In genomic region chr4:72959411-72959810, GRCh38 we compare ENCODE assay signal across 35 cellular contexts.
"Had no signal": no experiment of that assay in that cellular context is flagged by ENCODE, and none has a peak within 500 bp of the region (broad histone marks: within the 10 kb centered on the region; RNA-seq: fewer than 3 reads in every experiment).

No MANE protein-coding gene starts in this region.

- H3K4me3 ChIP-seq: MG63 had no signal

- DNase-seq: Karpas-422, Kasumi-1, MG63, MM.1S, MV-4-11, NCI-H1048, NCI-H1092, NCI-H1092 treated with DMSO at 0.1 percent for 48 hours, NCI-H1105, NCI-H1105 treated with DMSO at 0.1 percent for 48 hours, NCI-H1417, NCI-H1417 treated with DMSO at 0.1 percent for 48 hours, NCI-H1436, NCI-H1436 treated with DMSO at 0.1 percent for 48 hours, NCI-H146, NCI-H1694, NCI-H1694 treated with DMSO at 0.1 percent for 48 hours, NCI-H187, NCI-H187 treated with DMSO at 0.1 percent for 48 hours, NCI-H1930, NCI-H2029, NCI-H2029 treated with DMSO at 0.1 percent for 48 hours, NCI-H2081, NCI-H2081 treated with DMSO at 0.1 percent for 48 hours, NCI-H2107, NCI-H2171, NCI-H2171 treated with DMSO at 0.1 percent for 48 hours, NCI-H2227 treated with DMSO at 0.1 percent for 48 hours, NCI-H226, NCI-H345, NCI-H446, NCI-H446 treated with DMSO at 0.1 percent for 48 hours, NCI-H510A, NCI-H510A treated with DMSO at 0.1 percent for 48 hours, NCI-H524 had no signal

- H3K36me3 ChIP-seq: MG63 had no signal

- H3K27me3 ChIP-seq: MG63 had no signal
